Comparison of ENCODE assay signal across 9 cellular contexts in the genomic region with DNA sequence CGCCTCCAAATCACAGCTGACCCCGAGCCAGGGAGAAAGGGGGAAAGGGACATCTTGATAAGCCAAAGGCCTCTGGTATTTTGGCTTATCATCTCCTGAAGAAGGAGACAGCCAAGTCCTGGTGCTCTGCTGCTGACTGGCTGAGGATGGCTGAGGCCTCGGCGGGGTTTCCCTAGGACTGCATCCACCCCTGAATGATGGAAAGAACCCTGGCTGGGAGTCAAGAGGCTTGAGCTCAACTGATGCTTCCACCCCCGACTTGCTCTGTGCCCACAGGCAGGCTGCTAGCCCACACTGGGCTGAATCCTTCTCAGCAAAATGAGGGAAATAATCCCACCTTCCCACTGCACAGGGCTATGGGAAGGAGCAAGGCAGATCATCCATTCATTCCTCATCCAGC. TPM values are rescaled to one million over a fixed set of nuclear protein-coding genes. Genes with fewer than 3 reads are reported as not detected.
"Had no signal": no experiment of that assay in that cellular context is flagged by ENCODE, and none has a peak within 500 bp of the region (broad histone marks: within the 10 kb centered on the region; RNA-seq: fewer than 3 reads in every experiment).

No MANE protein-coding gene starts in this region.

- H3K4me2 ChIP-seq: GM23338 had no signal

- ATAC-seq: GM23338, HCT116, K562 had no signal

- H2AFZ ChIP-seq: GM23338 had no signal

- FAIRE-seq: HTR-8/SVneo, K562 had no signal

- H3K4me3 ChIP-seq: GM23338, HAP-1, K562 had no signal

- H3K36me3 ChIP-seq: HAP-1 had no signal

- DNase-seq: H7, IMR-90, KG1 had no signal

RNA-seq across cellular contexts. Expression of a gene that starts 30.8 kb away (rescaled TPM):
- total RNA-seq: HT-29, IMR-90, K562 had no signal
- polyA plus RNA-seq: IMR-90 had no signal
